Comparison of ENCODE assay signal across 12 cellular contexts in genomic region chr10:124231188-124232135, GRCh38.
DNase-seq lines count a peak whose midpoint lies in the region; TF ChIP-seq lines count a peak whose summit lies in the region.
"Had no signal": no experiment of that assay in that cellular context is flagged by ENCODE, and none has a peak within 500 bp of the region (broad histone marks: within the 10 kb centered on the region; RNA-seq: fewer than 3 reads in every experiment).

No MANE protein-coding gene starts in this region.

- DNase-seq in NCI-H1436 (lab: John Stamatoyannopoulos, UW) (peak; percentile 53), NCI-H1436 treated with DMSO at 0.1 percent for 48 hours (lab: John Stamatoyannopoulos, UW) (no peak), NB4 (ENCODE audit: low read depth) (peak; percentile 44), NCI-H345 treated with DMSO at 0.1 percent for 48 hours (lab: John Stamatoyannopoulos, UW; ENCODE audit: unreplicated experiment) (no peak), NCI-H2171 treated with DMSO at 0.1 percent for 48 hours (lab: John Stamatoyannopoulos, UW) (no peak), glutamatergic neuron (no peak)
- DNase-seq in activated naive CD4-positive, alpha-beta T cell treated with anti-CD3 and anti-CD28 coated beads for 36 hours = peak; percentile 79
- peak in 2 of 3 donors; percentile 50 to 53 for DNase-seq in stimulated activated CD4-positive, alpha-beta T cell treated with anti-CD3 and anti-CD28 coated beads, TNF-alpha, amount 100 ng/mL, for 48 hours (ENCODE audit: low read depth in 3 of 3)
- DNase-seq: 8988T, H9, NCI-H82 had no signal

- no peak for TF ChIP-seq POLR2A in NB4 (IDR thresholded peaks at IDR 0.05; ENCODE audit: extremely low read depth, insufficient read length)

- intact Hi-C loops in activated naive CD4-positive, alpha-beta T cell treated with anti-CD3 and anti-CD28 coated beads for 36 hours (cut with micrococcal nuclease) = loop anchor here (5.0 kb wide), 1 partner anchor 231 kb away; the partner anchor contains the start of gene LHPP

- no peak overlapping the region for H3K4me3 ChIP-seq in NB4 (ENCODE audit: low read depth, low read length)
- H3K4me3 ChIP-seq: dorsolateral prefrontal cortex had no signal

- no peaks in the 10 kb centered on the region for H3K36me3 Mint-ChIP-seq in activated naive CD4-positive, alpha-beta T cell treated with anti-CD3 and anti-CD28 coated beads for 36 hours (ENCODE audit: low read depth)
- peaks cover 14% of the 10 kb centered on the region for H3K36me3 Mint-ChIP-seq in glutamatergic neuron (ENCODE audit: unreplicated experiment)

- no peaks in the 10 kb centered on the region for H3K27me3 Mint-ChIP-seq in activated naive CD4-positive, alpha-beta T cell treated with anti-CD3 and anti-CD28 coated beads for 36 hours (ENCODE audit: low read depth)
- H3K27me3 Mint-ChIP-seq in glutamatergic neuron (ENCODE audit: unreplicated experiment) = peaks cover 14% of the 10 kb centered on the region

- CTCF ChIA-PET in activated naive CD4-positive, alpha-beta T cell treated with anti-CD3 and anti-CD28 coated beads for 36 hours (lab: Charles Lee) = interaction anchor here (0.8 to 1.5 kb wide), 2 partner anchors 157 to 236 kb away, joined by 3 read pairs; no protein-coding TSS in a partner anchor

- TF ChIP-seq CTCF in NB4 (IDR thresholded peaks at IDR 0.05; ENCODE audit: low read depth, low read length) (no peak), glutamatergic neuron (IDR thresholded peaks at IDR 0.05; ENCODE audit: partially characterized antibody, unreplicated experiment) (no peak)

- no peak overlapping the region for H3K27ac Mint-ChIP-seq in activated naive CD4-positive, alpha-beta T cell treated with anti-CD3 and anti-CD28 coated beads for 36 hours
- H3K27ac Mint-ChIP-seq in glutamatergic neuron (ENCODE audit: unreplicated experiment) = no peak overlapping the region
- H3K27ac Mint-ChIP-seq: H9 had no signal

- peaks cover 10% of the 10 kb centered on the region for H3K9me3 Mint-ChIP-seq in activated naive CD4-positive, alpha-beta T cell treated with anti-CD3 and anti-CD28 coated beads for 36 hours
- H3K9me3 Mint-ChIP-seq in glutamatergic neuron (ENCODE audit: unreplicated experiment) = peaks cover 23% of the 10 kb centered on the region

- no peak overlapping the region for H3K4me3 Mint-ChIP-seq in activated naive CD4-positive, alpha-beta T cell treated with anti-CD3 and anti-CD28 coated beads for 36 hours
- no peak overlapping the region for H3K4me3 Mint-ChIP-seq in glutamatergic neuron (ENCODE audit: unreplicated experiment)
- H3K4me3 Mint-ChIP-seq: H9 had no signal

- no peaks in the 10 kb centered on the region for H3K4me1 Mint-ChIP-seq in activated naive CD4-positive, alpha-beta T cell treated with anti-CD3 and anti-CD28 coated beads for 36 hours (ENCODE audit: low read depth)
- H3K4me1 Mint-ChIP-seq in glutamatergic neuron (ENCODE audit: low read depth, unreplicated experiment) = no peaks in the 10 kb centered on the region
- H3K4me1 Mint-ChIP-seq: H9 had no signal

Comparison
In these comparisons a context has a peak if more than half of its experiments do, and no peak if none do; other contexts are left out.
1. DNase-seq: peak in NCI-H1436 (single experiment), NB4 (single experiment), activated naive CD4-positive, alpha-beta T cell treated with anti-CD3 and anti-CD28 coated beads for 36 hours (single experiment) and stimulated activated CD4-positive, alpha-beta T cell treated with anti-CD3 and anti-CD28 coated beads, TNF-alpha, amount 100 ng/mL, for 48 hours (2 of 3); none in NCI-H1436 treated with DMSO at 0.1 percent for 48 hours (single experiment), NCI-H345 treated with DMSO at 0.1 percent for 48 hours (single experiment), NCI-H2171 treated with DMSO at 0.1 percent for 48 hours (single experiment) and glutamatergic neuron (single experiment).